Comparison of ENCODE assay signal across 8 cellular contexts in the genomic region with DNA sequence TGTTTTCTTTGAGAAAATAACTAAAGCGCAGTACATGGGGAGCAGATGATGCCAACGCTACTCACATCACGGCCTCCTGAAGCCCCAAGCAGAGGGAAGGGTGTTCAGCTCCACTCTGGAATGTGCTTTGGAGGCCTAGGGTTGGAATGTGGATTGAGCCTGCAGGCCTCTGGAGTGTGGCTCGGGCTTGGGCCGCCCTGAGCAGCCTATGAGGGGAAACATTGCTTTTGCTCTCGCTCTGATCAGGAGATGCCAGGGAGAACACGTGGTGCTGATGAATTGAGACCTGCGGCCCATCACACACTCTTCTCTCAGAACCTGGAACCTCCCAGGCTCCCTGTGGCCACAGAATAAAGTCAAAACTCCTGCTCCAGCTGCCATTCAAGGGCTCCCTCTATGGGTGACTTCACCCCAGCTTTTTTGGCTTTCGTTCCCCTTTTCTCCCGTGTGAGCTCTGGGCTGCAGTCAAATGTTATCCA. TPM values are rescaled to one million over a fixed set of nuclear protein-coding genes. Genes with fewer than 3 reads are reported as not detected.
A peak's percentile ranks its signal among the peaks of the same experiment; 100 is the strongest.
DNase-seq lines count a peak whose midpoint lies in the region; ATAC-seq, FAIRE-seq and TF ChIP-seq lines count a peak whose summit lies in the region.

No MANE protein-coding gene starts in this region.

- no peak for ATAC-seq in HG03565 (IDR thresholded peaks at IDR 0.05; ENCODE audit: unreplicated experiment)

- no peaks in the 10 kb centered on the region for H3K79me2 ChIP-seq in astrocyte (ENCODE audit: insufficient read depth, low read length)

- no peaks in the 10 kb centered on the region for H3K36me3 ChIP-seq in astrocyte (ENCODE audit: insufficient read depth, low read length)
- H3K36me3 ChIP-seq in effector memory CD4-positive, alpha-beta T cell (ENCODE audit: control insufficient read depth, insufficient read depth, low read length) = no peaks in the 10 kb centered on the region

- peaks cover 2% of the 10 kb centered on the region for H3K4me1 Mint-ChIP-seq in astrocyte (ENCODE audit: low read depth, unreplicated experiment)

- no peak overlapping the region for H3K4me2 ChIP-seq in astrocyte (ENCODE audit: low read length)

- no peaks in the 10 kb centered on the region for H3K4me1 ChIP-seq in astrocyte (ENCODE audit: insufficient read depth, low read length)
- peaks cover 22% of the 10 kb centered on the region for H3K4me1 ChIP-seq in effector memory CD4-positive, alpha-beta T cell (ENCODE audit: control insufficient read depth, insufficient read depth, low read length, poor library complexity, severe bottlenecking)

- H3K9me3 ChIP-seq in astrocyte (ENCODE audit: insufficient read depth, low read depth, low read length) = no peaks in the 10 kb centered on the region
- no peaks in the 10 kb centered on the region for H3K9me3 ChIP-seq in effector memory CD4-positive, alpha-beta T cell (ENCODE audit: control insufficient read depth, low read length)

- H3K4me3 ChIP-seq in astrocyte (ENCODE audit: insufficient read depth, low read depth, low read length) = no peak overlapping the region
- no peak overlapping the region for H3K4me3 ChIP-seq in effector memory CD4-positive, alpha-beta T cell (ENCODE audit: insufficient read depth, low read depth, low read length, poor library complexity, severe bottlenecking)

- H3K27ac Mint-ChIP-seq in astrocyte (ENCODE audit: unreplicated experiment) = no peak overlapping the region

- FAIRE-seq in HTR-8/SVneo (lab: Jason Lieb, UNC) (no peak), astrocyte (lab: Jason Lieb, UNC) (no peak)

- H3K9ac ChIP-seq in astrocyte (ENCODE audit: low read length) = no peak overlapping the region

- TF ChIP-seq CTCF in astrocyte (IDR thresholded peaks at IDR 0.05; ENCODE audit: insufficient read depth, low read depth, low read length) = peak; percentile 30

- no peaks in the 10 kb centered on the region for H4K20me1 ChIP-seq in astrocyte (ENCODE audit: insufficient read depth, low read length)

- H3K36me3 Mint-ChIP-seq in astrocyte (ENCODE audit: low read depth, unreplicated experiment) = no peaks in the 10 kb centered on the region

- no peak overlapping the region for H2AFZ ChIP-seq in astrocyte (ENCODE audit: low read depth, low read length)

- H3K27me3 Mint-ChIP-seq in astrocyte (ENCODE audit: low read depth, unreplicated experiment) = no peaks in the 10 kb centered on the region

- peaks cover 3% of the 10 kb centered on the region for H3K27me3 ChIP-seq in astrocyte (ENCODE audit: insufficient read depth, low read length)
- no peaks in the 10 kb centered on the region for H3K27me3 ChIP-seq in effector memory CD4-positive, alpha-beta T cell (replicated peaks; ENCODE audit: control insufficient read depth, insufficient read depth, low read length, poor library complexity, severe bottlenecking)

- DNase-seq in AML-193 (lab: John Stamatoyannopoulos, UW) (peak; percentile 76 to 80), HTR-8/SVneo (ENCODE audit: insufficient read length, low spot score) (peak; percentile 33), astrocyte (ENCODE audit: low read depth) (no peak), islet precursor cell (peak; percentile 86), NCI-H774 (lab: John Stamatoyannopoulos, UW) (no peak)
- DNase-seq in stimulated activated naive CD4-positive, alpha-beta T cell (lab: John Stamatoyannopoulos, UW) = no peak
- DNase-seq in effector memory CD4-positive, alpha-beta T cell = no peak

- H3K4me3 Mint-ChIP-seq in astrocyte (ENCODE audit: unreplicated experiment) = no peak overlapping the region

- H3K9me3 Mint-ChIP-seq in astrocyte (ENCODE audit: unreplicated experiment) = no peaks in the 10 kb centered on the region

- no peak overlapping the region for H3K27ac ChIP-seq in astrocyte (ENCODE audit: low read depth, low read length)
- H3K27ac ChIP-seq in effector memory CD4-positive, alpha-beta T cell (ENCODE audit: insufficient read depth, low read length, poor library complexity, severe bottlenecking) = no peak overlapping the region

RNA-seq across cellular contexts. Expression of a gene that starts 23.3 kb away (rescaled TPM):
- 0.84 and 1.3 TPM in 2 replicates for total RNA-seq in astrocyte

RNA-seq across cellular contexts. Expression of a gene that starts 47.2 kb away (rescaled TPM):
- total RNA-seq in astrocyte = not detected in 2 replicates

RNA-seq across cellular contexts. Expression of a gene that starts 54.5 kb away (rescaled TPM):
- total RNA-seq in astrocyte = 125 and 150 TPM in 2 replicates

RNA-seq across cellular contexts. Expression of a gene that starts 59.5 kb away (rescaled TPM):
- 1.7 and 2.1 TPM in 2 replicates for total RNA-seq in astrocyte

Comparison
In these comparisons a context has a peak if more than half of its experiments do, and no peak if none do; other contexts are left out.
1. DNase-seq: peak in AML-193 (2 of 2), HTR-8/SVneo (single experiment) and islet precursor cell (single experiment); none in astrocyte (single experiment), stimulated activated naive CD4-positive, alpha-beta T cell (0 of 6), NCI-H774 (single experiment) and effector memory CD4-positive, alpha-beta T cell (0 of 3).